In the genomic region with DNA sequence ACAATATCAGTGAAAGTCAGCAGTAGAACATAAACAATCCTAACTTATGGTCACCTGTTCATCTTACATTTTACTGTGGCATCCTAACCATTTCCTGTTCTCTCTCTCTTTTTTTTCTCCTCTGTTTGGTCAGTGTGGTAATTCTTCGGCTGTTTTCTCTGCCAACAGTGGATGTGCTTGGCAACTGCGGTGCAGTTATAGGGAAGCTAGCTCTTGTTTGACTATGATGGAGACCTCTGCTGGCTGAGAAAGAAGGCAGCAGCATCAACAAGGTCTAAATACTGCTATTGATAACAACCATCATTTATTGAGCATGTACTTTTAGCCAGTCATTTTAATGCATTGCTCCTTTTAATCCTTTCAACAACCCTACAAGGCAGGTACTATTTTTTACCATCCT, we compare ENCODE assay signal across 9 cellular contexts. TPM values are rescaled to one million over a fixed set of nuclear protein-coding genes. Genes with fewer than 3 reads are reported as not detected.
A peak's percentile ranks its signal among the peaks of the same experiment; 100 is the strongest.
DNase-seq lines count a peak whose midpoint lies in the region; ATAC-seq, FAIRE-seq and TF ChIP-seq lines count a peak whose summit lies in the region.
"Had no signal": no experiment of that assay in that cellular context is flagged by ENCODE, and none has a peak within 500 bp of the region (broad histone marks: within the 10 kb centered on the region; RNA-seq: fewer than 3 reads in every experiment).

No MANE protein-coding gene starts in this region.

- intact Hi-C loops in ascending aorta (cut with DNase I): no loop called here

- peak; percentile 60 for FAIRE-seq in H54 (lab: Jason Lieb, UNC)

- TF ChIP-seq CTCF in C4-2B (conservative IDR thresholded peaks at IDR 0.05) (peak; percentile 40), OCI-LY1 (IDR thresholded peaks at IDR 0.05; ENCODE audit: low read length) (peak; percentile 54; the same call in 1 of the 2 replicates), fibroblast of lung (conservative IDR thresholded peaks at IDR 0.05 in 1 of 2, IDR thresholded peaks at IDR 0.05 in 1 of 2; ENCODE audit: low read depth in 1 of 2, low read length in 2 of 2) (peak; percentile 32 to 33), ascending aorta (IDR thresholded peaks at IDR 0.05) (no peak), glutamatergic neuron (IDR thresholded peaks at IDR 0.05; ENCODE audit: partially characterized antibody, unreplicated experiment) (no peak)

- H3K36me3 ChIP-seq in OCI-LY1 (ENCODE audit: insufficient read depth, low read length) (no peaks in the 10 kb centered on the region), fibroblast of lung (ENCODE audit: control insufficient read depth, insufficient read depth, low read length) (no peaks in the 10 kb centered on the region), ascending aorta (no peaks in the 10 kb centered on the region)

- H3K27me3 ChIP-seq in OCI-LY1 (ENCODE audit: insufficient read depth, low read length) (no peaks in the 10 kb centered on the region), fibroblast of lung (ENCODE audit: control insufficient read depth, insufficient read depth, low read length) (no peaks in the 10 kb centered on the region), ascending aorta (no peaks in the 10 kb centered on the region)

- no peaks in the 10 kb centered on the region for H3K36me3 Mint-ChIP-seq in glutamatergic neuron (ENCODE audit: unreplicated experiment)

- H3K4me3 ChIP-seq in OCI-LY1 (ENCODE audit: low read depth, low read length, poor library complexity, severe bottlenecking) (no peak overlapping the region), fibroblast of lung (replicated peaks in 1 of 4; ENCODE audit: control extremely low read depth in 1 of 4, insufficient read depth in 1 of 4, low read depth in 3 of 4, low read length in 4 of 4) (no peak overlapping the region), ascending aorta (no peak overlapping the region)

- H3K79me2 ChIP-seq in OCI-LY1 (ENCODE audit: insufficient read depth, low read length) (no peaks in the 10 kb centered on the region), fibroblast of lung (ENCODE audit: control insufficient read depth, insufficient read depth, low read length) (no peaks in the 10 kb centered on the region)

- no peaks in the 10 kb centered on the region for H3K27me3 Mint-ChIP-seq in glutamatergic neuron (ENCODE audit: unreplicated experiment)

- no peak overlapping the region for H2AFZ ChIP-seq in OCI-LY1 (ENCODE audit: low read length)
- no peak overlapping the region for H2AFZ ChIP-seq in fibroblast of lung (ENCODE audit: low read length)

- no peaks in the 10 kb centered on the region for H3F3A ChIP-seq in OCI-LY1 (ENCODE audit: insufficient read depth, low read length)

- no peak for ATAC-seq in HG03342 (IDR thresholded peaks at IDR 0.05; ENCODE audit: unreplicated experiment)

- H3K4me1 Mint-ChIP-seq in glutamatergic neuron (ENCODE audit: low read depth, unreplicated experiment): no peaks in the 10 kb centered on the region

- H3K4me1 ChIP-seq in OCI-LY1 (ENCODE audit: insufficient read depth, low read length, severe bottlenecking) (no peaks in the 10 kb centered on the region), fibroblast of lung (ENCODE audit: control insufficient read depth, extremely low read depth, insufficient read depth, low read length) (no peaks in the 10 kb centered on the region), ascending aorta (no peaks in the 10 kb centered on the region)

- H3K27ac ChIP-seq in C4-2B (no peak overlapping the region), OCI-LY1 (ENCODE audit: low read depth, low read length, poor library complexity, severe bottlenecking) (no peak overlapping the region), fibroblast of lung (ENCODE audit: insufficient read depth, low read length) (no peak overlapping the region), ascending aorta (no peak overlapping the region)

- H3K4me2 ChIP-seq in OCI-LY1 (ENCODE audit: low read length) (no peak overlapping the region), fibroblast of lung (ENCODE audit: extremely low read depth, insufficient read depth, low read length) (no peak overlapping the region)

- TF ChIP-seq POLR2A in H54 (IDR thresholded peaks at IDR 0.05; ENCODE audit: low read depth, low read length): no peak

- H3K9me3 ChIP-seq in OCI-LY1 (ENCODE audit: low read length) (peaks cover 1% of the 10 kb centered on the region; the same call in 1 of the 2 replicates), fibroblast of lung (ENCODE audit: control insufficient read depth, insufficient read depth, low read depth, low read length) (no peaks in the 10 kb centered on the region), ascending aorta (no peaks in the 10 kb centered on the region)

- no peak overlapping the region for H3K9ac ChIP-seq in OCI-LY1 (ENCODE audit: low read length)
- no peak overlapping the region for H3K9ac ChIP-seq in fibroblast of lung (ENCODE audit: insufficient read depth, low read length)

- H4K20me1 ChIP-seq in OCI-LY1 (ENCODE audit: insufficient read depth, low read length): no peaks in the 10 kb centered on the region
- H4K20me1 ChIP-seq in fibroblast of lung (ENCODE audit: control insufficient read depth, extremely low read depth, insufficient read depth, low read length): no peaks in the 10 kb centered on the region

- no peaks in the 10 kb centered on the region for H3K9me2 ChIP-seq in OCI-LY1 (ENCODE audit: low read depth, low read length)

- peaks cover 3% of the 10 kb centered on the region for H3K9me3 Mint-ChIP-seq in glutamatergic neuron (ENCODE audit: unreplicated experiment)

- H3K4me3 Mint-ChIP-seq in glutamatergic neuron (ENCODE audit: unreplicated experiment): no peak overlapping the region

- H3K27ac Mint-ChIP-seq in glutamatergic neuron (ENCODE audit: unreplicated experiment): no peak overlapping the region

- DNase-seq in H54 (ENCODE audit: insufficient read length, low spot score) (no peak), fibroblast of lung (ENCODE audit: low read depth in 2 of 2) (peak; percentile 26 to 46), ascending aorta (ENCODE audit: low spot score in 2 of 2) (no peak), ureter (ENCODE audit: low spot score) (no peak), glutamatergic neuron (no peak)

RNA-seq across cellular contexts. Expression of a gene that starts 0.7 kb away (rescaled TPM):
- total RNA-seq in fibroblast of lung (not detected in 2 replicates), ascending aorta (not detected), ureter (not detected), glutamatergic neuron (ENCODE audit: unreplicated experiment) (not detected)
- polyA plus RNA-seq in fibroblast of lung: not detected in 2 replicates
- not detected in 2 replicates for polyA plus RNA-seq in fibroblast of lung (2012)
- not detected in 2 replicates for polyA minus RNA-seq in fibroblast of lung (ENCODE audit: low replicate concordance)
- total RNA-seq: glomerular endothelial cell had no signal

RNA-seq across cellular contexts. Expression of a gene that starts 57.8 kb away (rescaled TPM):
- total RNA-seq in fibroblast of lung (not detected in 2 replicates), ascending aorta (23.7 TPM), ureter (not detected), glutamatergic neuron (ENCODE audit: unreplicated experiment) (not detected)
- not detected in 2 replicates for polyA plus RNA-seq in fibroblast of lung
- not detected in 2 replicates for polyA plus RNA-seq in fibroblast of lung (2012)
- not detected in 2 replicates for polyA minus RNA-seq in fibroblast of lung (ENCODE audit: low replicate concordance)
- total RNA-seq: glomerular endothelial cell had no signal

Comparison
In these comparisons a context has a peak if more than half of its experiments do, and no peak if none do; other contexts are left out.
1. CTCF ChIP-seq: peak in C4-2B (single experiment), OCI-LY1 (single experiment) and fibroblast of lung (2 of 2); none in ascending aorta (0 of 3) and glutamatergic neuron (single experiment).
2. DNase-seq: peak in fibroblast of lung (2 of 2); none in H54 (single experiment), ascending aorta (0 of 2), ureter (single experiment) and glutamatergic neuron (single experiment).
3. RNA of a gene that starts 57.8 kb away (total RNA-seq): 23.7 TPM in ascending aorta (single experiment); not detected in glutamatergic neuron (single experiment), not detected in fibroblast of lung and not detected in ureter (single experiment); every median in the first group is over 10 times any median in the second.